ENCODE assay signal across 1 cellular context in the genomic region with DNA sequence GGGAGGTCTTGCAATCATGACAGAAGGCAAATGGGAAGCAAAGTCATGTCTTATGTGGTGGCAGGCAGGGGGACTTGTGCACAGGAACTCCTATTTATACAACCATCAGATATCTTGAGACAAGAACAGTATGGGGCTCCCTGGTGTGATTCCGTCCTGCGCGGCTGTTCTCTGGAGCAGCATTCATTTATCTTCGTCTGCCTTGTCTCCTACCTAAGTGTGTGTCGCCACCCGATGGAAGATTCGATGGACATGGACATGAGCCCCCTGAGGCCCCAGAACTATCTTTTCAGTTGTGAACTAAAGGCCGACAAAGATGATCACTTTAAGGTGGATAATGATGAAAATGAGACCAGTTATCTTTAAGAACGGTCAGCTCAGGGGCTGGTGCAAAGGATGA. TPM values are rescaled to one million over a fixed set of nuclear protein-coding genes. Genes with fewer than 3 reads are reported as not detected.
"Had no signal": no experiment of that assay in that cellular context is flagged by ENCODE, and none has a peak within 500 bp of the region (broad histone marks: within the 10 kb centered on the region; RNA-seq: fewer than 3 reads in every experiment).

No MANE protein-coding gene starts in this region.

RNA-seq across cellular contexts. Expression of a gene that starts 37.7 kb away (rescaled TPM):
- total RNA-seq: astrocyte had no signal
